In genomic region chr2:12587729-12588522, GRCh38 we compare ENCODE assay signal across 8 cellular contexts.
DNase-seq lines count a peak whose midpoint lies in the region; ATAC-seq and TF ChIP-seq lines count a peak whose summit lies in the region.

No MANE protein-coding gene starts in this region.

- no peak overlapping the region for H3K4me3 Mint-ChIP-seq in activated T-cell treated with anti-CD3 and anti-CD28 coated beads, Interleukin-2, amount 50 U/mL, for 24 hours
- peak overlapping the region; percentile 48 for H3K4me3 Mint-ChIP-seq in dendritic cell treated with granulocyte-macrophage colony-stimulating factor and Interleukin-4, amounts not matched to agents 40 ng/mL and 50 ng/mL, for 4 days

- no peaks in the 10 kb centered on the region for H3K27me3 Mint-ChIP-seq in activated T-cell treated with anti-CD3 and anti-CD28 coated beads, Interleukin-2, amount 50 U/mL, for 24 hours
- peaks cover 50% of the 10 kb centered on the region for H3K27me3 Mint-ChIP-seq in dendritic cell treated with granulocyte-macrophage colony-stimulating factor and Interleukin-4, amounts not matched to agents 40 ng/mL and 50 ng/mL, for 4 days

- H3K36me3 Mint-ChIP-seq in activated T-cell treated with anti-CD3 and anti-CD28 coated beads, Interleukin-2, amount 50 U/mL, for 24 hours (ENCODE audit: low read depth) = no peaks in the 10 kb centered on the region
- H3K36me3 Mint-ChIP-seq in dendritic cell treated with granulocyte-macrophage colony-stimulating factor and Interleukin-4, amounts not matched to agents 40 ng/mL and 50 ng/mL, for 4 days (ENCODE audit: low read depth) = no peaks in the 10 kb centered on the region

- intact Hi-C loops in dendritic cell treated with granulocyte-macrophage colony-stimulating factor and Interleukin-4, amounts not matched to agents 40 ng/mL and 50 ng/mL, for 4 days (cut with micrococcal nuclease) = no loop called here

- peak; percentile 73 for ATAC-seq in HG02840 (IDR thresholded peaks at IDR 0.05; ENCODE audit: low FRiP score, unreplicated experiment)
- ATAC-seq in omental fat pad (ENCODE audit: low FRiP score) = peak; percentile 98

- peak; percentile 38 for DNase-seq in activated T-cell treated with anti-CD3 and anti-CD28 coated beads, Interleukin-2, amount 50 U/mL, for 24 hours
- no peak for DNase-seq in activated T-cell treated with anti-CD3 and anti-CD28 coated beads, Interleukin-2, amount 50 U/mL, for 48 hours
- peak; percentile 69 to 98 for DNase-seq in NOMO-1 (lab: John Stamatoyannopoulos, UW; ENCODE audit: unreplicated experiment in 2 of 2)
- DNase-seq in omental fat pad (ENCODE audit: low spot score) = no peak
- no peak for DNase-seq in GM10266 (ENCODE audit: extremely low spot score)
- no peak for DNase-seq in D341Med (ENCODE audit: low spot score)

- no peak overlapping the region for H3K27ac Mint-ChIP-seq in activated T-cell treated with anti-CD3 and anti-CD28 coated beads, Interleukin-2, amount 50 U/mL, for 24 hours
- H3K27ac Mint-ChIP-seq in dendritic cell treated with granulocyte-macrophage colony-stimulating factor and Interleukin-4, amounts not matched to agents 40 ng/mL and 50 ng/mL, for 4 days = no peak overlapping the region

- TF ChIP-seq CTCF in omental fat pad (IDR thresholded peaks at IDR 0.05) (no peak), GM10266 (IDR thresholded peaks at IDR 0.05; ENCODE audit: control insufficient read depth, insufficient read depth, low read depth, missing control alignments) (no peak)

- no peaks in the 10 kb centered on the region for H3K9me3 Mint-ChIP-seq in activated T-cell treated with anti-CD3 and anti-CD28 coated beads, Interleukin-2, amount 50 U/mL, for 24 hours
- H3K9me3 Mint-ChIP-seq in dendritic cell treated with granulocyte-macrophage colony-stimulating factor and Interleukin-4, amounts not matched to agents 40 ng/mL and 50 ng/mL, for 4 days = no peaks in the 10 kb centered on the region

- H3K4me1 Mint-ChIP-seq in activated T-cell treated with anti-CD3 and anti-CD28 coated beads, Interleukin-2, amount 50 U/mL, for 24 hours (ENCODE audit: low read depth) = peaks cover 32% of the 10 kb centered on the region
- H3K4me1 Mint-ChIP-seq in dendritic cell treated with granulocyte-macrophage colony-stimulating factor and Interleukin-4, amounts not matched to agents 40 ng/mL and 50 ng/mL, for 4 days (ENCODE audit: low read depth) = peaks cover 25% of the 10 kb centered on the region

Comparison
In these comparisons a context has a peak if more than half of its experiments do, and no peak if none do; other contexts are left out.
1. DNase-seq: peak in activated T-cell treated with anti-CD3 and anti-CD28 coated beads, Interleukin-2, amount 50 U/mL, for 24 hours (single experiment) and NOMO-1 (2 of 2); none in activated T-cell treated with anti-CD3 and anti-CD28 coated beads, Interleukin-2, amount 50 U/mL, for 48 hours (0 of 2), omental fat pad (single experiment), GM10266 (single experiment) and D341Med (single experiment).